20 cellular contexts compared by ENCODE assay signal in genomic region chr1:210200090-210200736, GRCh38. TPM values are rescaled to one million over a fixed set of nuclear protein-coding genes. Genes with fewer than 3 reads are reported as not detected.
DNase-seq lines count a peak whose midpoint lies in the region; ATAC-seq, FAIRE-seq and TF ChIP-seq lines count a peak whose summit lies in the region.
"Had no signal": no experiment of that assay in that cellular context is flagged by ENCODE, and none has a peak within 500 bp of the region (broad histone marks: within the 10 kb centered on the region; RNA-seq: fewer than 3 reads in every experiment).

No MANE protein-coding gene starts in this region.

- ATAC-seq in left colon (peak; percentile 34), GM21515 (IDR thresholded peaks at IDR 0.05; ENCODE audit: unreplicated experiment) (no peak), HG03280 (IDR thresholded peaks at IDR 0.05; ENCODE audit: unreplicated experiment) (no peak)
- ATAC-seq: activated CD4-positive, alpha-beta T cell treated with anti-CD3 and anti-CD28 coated beads for 36 hours; left lobe of liver; natural killer cell treated with Interleukin-12 subunit alpha and Interleukin-12 subunit beta and Interleukin-15 and Interleukin-18, amount 100 ng/mL, for 72 hours; stimulated activated memory B cell treated with anti-CD40 and anti-IgM and Interleukin-4, amounts not matched to agents 10 μg/mL and 1 μg/mL and 100 μg/mL, for 72 hours had no signal

- TF ChIP-seq CTCF in AG10803 (conservative IDR thresholded peaks at IDR 0.05; ENCODE audit: low read length): peak; percentile 14; the same call in 1 of the 2 replicates

- intact Hi-C loops in left colon (cut with DNase I, micrococcal nuclease): loop anchor here in 1 of 2 donors (5.0 kb wide), 1 partner anchor 112 kb away; no protein-coding TSS in a partner anchor

- H3K36me3 ChIP-seq in SK-N-MC (ENCODE audit: insufficient read depth, low read length): no peaks in the 10 kb centered on the region
- H3K36me3 ChIP-seq: sigmoid colon had no signal

- H3K9me3 ChIP-seq in SK-N-MC (ENCODE audit: low read depth, low read length): 0 out of 2 replicates have a peak, but pooled peaks cover 4% of the 10 kb centered on the region

- DNase-seq in AG10803 (ENCODE audit: low read depth) (no peak), SK-N-MC (ENCODE audit: low read depth, low spot score) (peak; percentile 62), left colon (no peak), NCI-H2029 (lab: John Stamatoyannopoulos, UW) (no peak)
- DNase-seq: activated CD4-positive, alpha-beta T cell treated with anti-CD3 and anti-CD28 coated beads for 36 hours; effector memory CD4-positive, alpha-beta T cell; glutamatergic neuron; IMR-90; midbrain; NCI-H1694; NCI-H226; NK-92 treated with Interleukin-12 subunit alpha and Interleukin-12 subunit beta, amount 100 ng/mL, for 24 hours; sigmoid colon had no signal

- peak; percentile 68 for FAIRE-seq in G401.6 (lab: Jason Lieb, UNC)

- no peak overlapping the region for H3K4me3 ChIP-seq in AG10803 (ENCODE audit: low read length)
- no peak overlapping the region for H3K4me3 ChIP-seq in SK-N-MC
- H3K4me3 ChIP-seq: sigmoid colon had no signal

- H3K27ac ChIP-seq in SK-N-MC: no peak overlapping the region
- H3K27ac ChIP-seq: HL-60, sigmoid colon had no signal

- H3K9ac ChIP-seq in SK-N-MC (ENCODE audit: insufficient read length): no peak overlapping the region

RNA-seq across cellular contexts. Expression of gene SERTAD4, which starts 32.4 kb away (rescaled TPM):
- 1 to 10 TPM; 5.2 to 5.9 TPM for total RNA-seq in left colon
- total RNA-seq: activated CD4-positive, alpha-beta T cell treated with anti-CD3 and anti-CD28 coated beads for 36 hours; left lobe of liver; natural killer cell treated with Interleukin-12 subunit alpha and Interleukin-12 subunit beta and Interleukin-15 and Interleukin-18, amount 100 ng/mL, for 72 hours had no signal
